Comparison of ENCODE assay signal across 8 cellular contexts in the genomic region with DNA sequence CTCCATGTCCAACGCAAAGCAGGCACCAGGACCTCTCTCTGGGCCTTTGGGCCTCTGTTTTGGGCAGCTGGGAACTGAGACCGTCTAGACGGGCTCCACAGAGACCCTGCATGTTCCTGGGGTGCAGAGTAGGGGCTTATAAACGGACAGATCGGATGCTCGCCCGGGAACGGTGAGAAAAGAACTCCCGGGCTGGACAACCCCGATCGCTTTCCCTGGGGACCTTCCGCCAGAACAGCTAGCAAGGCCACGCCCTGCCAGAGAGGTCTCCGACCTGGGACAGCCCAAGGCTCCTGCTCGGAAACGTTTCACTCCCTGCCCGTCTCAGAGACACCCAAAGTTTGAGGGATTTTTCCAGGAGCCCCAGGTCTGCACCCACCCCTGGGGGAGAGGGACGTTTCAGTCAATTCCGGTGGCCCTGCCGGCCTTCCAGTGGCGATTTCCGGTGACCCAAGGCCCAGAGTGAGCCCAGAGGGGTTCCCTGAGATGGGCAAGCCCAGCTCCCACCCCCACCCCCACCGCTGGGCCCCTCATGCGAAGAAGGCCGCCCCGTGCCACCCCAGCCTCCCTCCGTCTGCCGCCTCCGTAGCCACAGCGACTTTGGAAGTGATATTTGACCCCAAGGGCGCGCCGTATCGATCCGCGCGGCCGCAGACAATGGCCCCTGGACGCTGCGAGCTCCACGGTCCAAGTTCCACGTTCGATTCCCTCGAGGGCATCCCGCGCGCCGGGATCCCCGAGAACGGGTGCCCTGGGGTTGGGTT. TPM values are rescaled to one million over a fixed set of nuclear protein-coding genes. Genes with fewer than 3 reads are reported as not detected.
DNase-seq lines count a peak whose midpoint lies in the region; ATAC-seq and TF ChIP-seq lines count a peak whose summit lies in the region.

No MANE protein-coding gene starts in this region.

- dilution Hi-C loops in mammary epithelial cell (cut with HindIII; ENCODE audit: low sequenced_read_pairs) = loop anchor here (10.0 kb wide), 2 partner anchors 61 to 79 kb away; a partner anchor contains a TSS

- H3K36me3 Mint-ChIP-seq in CD14-positive monocyte = peaks cover 0 to 2% of the 10 kb centered on the region in 2 donors

- H3K36me3 ChIP-seq in mammary epithelial cell (ENCODE audit: insufficient read depth, low read length) (no peaks in the 10 kb centered on the region), testis (ENCODE audit: low read depth, missing control alignments) (no peaks in the 10 kb centered on the region)

- H3K27ac ChIP-seq in mammary epithelial cell (ENCODE audit: insufficient read depth, low read depth, low read length) (peak overlapping the region; percentile 28), testis (peak overlapping the region; percentile 79 to 82)

- peak overlapping the region; percentile 89 to 95 (median 91) for H3K4me3 ChIP-seq in mammary epithelial cell (replicated peaks in 1 of 3; ENCODE audit: insufficient read depth in 1 of 3, low read depth in 2 of 3, low read length in 3 of 3)
- peak overlapping the region; percentile 71 to 80 for H3K4me3 ChIP-seq in testis

- no peak for TF ChIP-seq RAD21 in Ishikawa (IDR thresholded peaks at IDR 0.05; ENCODE audit: low read depth)

- CTCF ChIA-PET in mammary epithelial cell (lab: Charles Lee; ENCODE audit: low non-redundant PET) = interaction anchor here (0.5 kb wide), 1 partner anchor 241 kb away, joined by 19 read pairs; no protein-coding TSS in a partner anchor

- H3K9me3 Mint-ChIP-seq in CD14-positive monocyte = peaks cover 0 to 6% (median 3%) of the 10 kb centered on the region in 7 donors

- peaks cover 23% of the 10 kb centered on the region for H3K4me1 ChIP-seq in mammary epithelial cell (ENCODE audit: insufficient read depth, low read length)
- peaks cover 45% of the 10 kb centered on the region for H3K4me1 ChIP-seq in testis

- peak overlapping the region; percentile 84 for H3K4me2 ChIP-seq in mammary epithelial cell (ENCODE audit: insufficient read depth, low read depth, low read length)

- TF ChIP-seq EP300 in Ishikawa (IDR thresholded peaks at IDR 0.05; ENCODE audit: borderline replicate concordance) = no peak

- in situ Hi-C loops in mammary epithelial cell (cut with MboI; ENCODE audit: low sequenced_read_pairs in 2 of 2) = no loop called here

- TF ChIP-seq CTCF in CD14-positive monocyte (IDR thresholded peaks at IDR 0.05) = no peak
- no peak for TF ChIP-seq CTCF in mammary epithelial cell (conservative IDR thresholded peaks at IDR 0.05 in 1 of 2, IDR thresholded peaks at IDR 0.05 in 1 of 2; ENCODE audit: extremely low read depth in 1 of 2, insufficient read depth in 1 of 2, low read depth in 1 of 2, low read length in 2 of 2)
- TF ChIP-seq CTCF in testis (IDR thresholded peaks at IDR 0.05) = no peak

- peaks cover 26% of the 10 kb centered on the region for H3K4me1 Mint-ChIP-seq in CD14-positive monocyte

- peak overlapping the region; percentile 87 for H2AFZ ChIP-seq in mammary epithelial cell (ENCODE audit: low read depth, low read length)

- no TSS peak for BruUV-seq in mammary epithelial cell (replicated peaks; lab: Mats Ljungman, UMichigan)

- no peak for ATAC-seq in GM19035 (IDR thresholded peaks at IDR 0.05; ENCODE audit: unreplicated experiment)

- peaks cover 11 to 20% (median 18%) of the 10 kb centered on the region in 3 donors for H3K27me3 Mint-ChIP-seq in CD14-positive monocyte (ENCODE audit: low read depth in 3 of 3)

- no peaks in the 10 kb centered on the region for H4K20me1 ChIP-seq in mammary epithelial cell (ENCODE audit: insufficient read depth, low read length)

- H3K27ac Mint-ChIP-seq in CD14-positive monocyte = peak overlapping the region in 2 of 7 donors; percentile 6 to 78

- no peaks in the 10 kb centered on the region for H3K27me3 ChIP-seq in mammary epithelial cell (ENCODE audit: insufficient read depth, low read length)
- no peaks in the 10 kb centered on the region for H3K27me3 ChIP-seq in testis

- H3K4me3 Mint-ChIP-seq in CD14-positive monocyte = peak overlapping the region; percentile 76 to 82

- peak overlapping the region; percentile 72 for H3K9ac ChIP-seq in mammary epithelial cell (ENCODE audit: insufficient read depth, low read length)

- intact Hi-C loops in CD14-positive monocyte (cut with micrococcal nuclease) = no loop called here
- intact Hi-C loops in mammary epithelial cell (cut with micrococcal nuclease) = loop anchor here (1.0 kb wide), 1 partner anchor 9 kb away; no protein-coding TSS in a partner anchor
- intact Hi-C loops in testis (cut with DNase I; ENCODE audit: low total_unique reads) = no loop called here

- H3K9me3 ChIP-seq in mammary epithelial cell (replicated peaks; ENCODE audit: insufficient read depth, low read length) (no peaks in the 10 kb centered on the region), testis (no peaks in the 10 kb centered on the region)

- TF ChIP-seq POLR2A in testis (IDR thresholded peaks at IDR 0.05) = no peak

- no peak for DNase-seq in CD14-positive monocyte (ENCODE audit: low spot score)
- peak; percentile 31 for DNase-seq in mammary epithelial cell
- peak; percentile 65 for DNase-seq in left kidney (ENCODE audit: low read depth, low spot score)
- DNase-seq in testis = peak; percentile 75
- no peak for DNase-seq in NK-92 (lab: John Stamatoyannopoulos, UW; ENCODE audit: unreplicated experiment)
- DNase-seq in activated naive CD4-positive, alpha-beta T cell treated with anti-CD3 and anti-CD28 coated beads, Interleukin-2, amount 50 U/mL, for 16 hours = no peak

- peaks cover 54% of the 10 kb centered on the region for H3K79me2 ChIP-seq in mammary epithelial cell (ENCODE audit: insufficient read depth, low read length)

- under 1% methylated on average over 16 of the region's 50 CpGs for WGBS in mammary epithelial cell (ENCODE audit: low coverage, missing lambda C conversion rate)
- 0 to 2% methylated on average over 2 to 50 of the region's 50 CpGs for WGBS in testis, 2 donors

TF ChIP-seq in Ishikawa, 13 proteins besides CTCF, POLR2A, EP300 and RAD21:
- TF ChIP-seq TAF1 (IDR thresholded peaks at IDR 0.05; ENCODE audit: low read depth) = 0 out of 2 replicates have a peak, but pooled peaks have one; percentile 15
- TF ChIP-seq CREB1 (IDR thresholded peaks at IDR 0.05; ENCODE audit: low read depth) = no peak
- no peak for TF ChIP-seq FOXM1 (IDR thresholded peaks at IDR 0.05; ENCODE audit: borderline replicate concordance, low read depth)
TF ChIP-seq in Ishikawa: peak in this region for 1.

RNA-seq across cellular contexts. Expression of a gene that starts 1.7 kb away (rescaled TPM):
- polyA plus RNA-seq in CD14-positive monocyte = 1 to 10 TPM in 1 of 2 donors, under 1 TPM in 1; 0.87 to 1.7 TPM
- 10 to 100 TPM; 41.1 to 48.8 TPM for total RNA-seq in mammary epithelial cell
- polyA plus RNA-seq in mammary epithelial cell = 25.3 TPM
- polyA minus RNA-seq in mammary epithelial cell = 15.9 TPM
- 10 to 100 TPM; 63.1 to 71.8 TPM for total RNA-seq in testis
- 20.4 TPM for polyA plus RNA-seq in testis (ENCODE audit: insufficient read depth, low read depth, low replicate concordance)

RNA-seq across cellular contexts. Expression of a gene that starts 18.0 kb away (rescaled TPM):
- polyA plus RNA-seq in CD14-positive monocyte = 10 to 100 TPM; 57.6 to 59.9 TPM
- 10 to 100 TPM in 1 of 2 donors, 1 to 10 TPM in 1; 2.5 to 16.0 TPM for total RNA-seq in mammary epithelial cell
- 6.1 TPM for polyA plus RNA-seq in mammary epithelial cell
- polyA minus RNA-seq in mammary epithelial cell = 9.7 TPM
- 10 to 100 TPM in 1 of 2 donors, 1 to 10 TPM in 1; 6.6 to 13.9 TPM for total RNA-seq in testis
- polyA plus RNA-seq in testis (ENCODE audit: insufficient read depth, low read depth, low replicate concordance) = 17.5 TPM

RNA-seq across cellular contexts. Expression of a gene that starts 20.5 kb away (rescaled TPM):
- not detected for polyA plus RNA-seq in CD14-positive monocyte
- total RNA-seq in mammary epithelial cell = not detected
- polyA plus RNA-seq in mammary epithelial cell = not detected
- polyA minus RNA-seq in mammary epithelial cell = not detected
- 1 to 10 TPM; 2.0 to 5.6 TPM for total RNA-seq in testis
- 2.6 TPM for polyA plus RNA-seq in testis (ENCODE audit: insufficient read depth, low read depth, low replicate concordance)

RNA-seq across cellular contexts. Expression of a gene that starts 23.2 kb away (rescaled TPM):
- polyA plus RNA-seq in CD14-positive monocyte = 100 to 1,000 TPM in 1 of 2 donors, 10 to 100 TPM in 1; 90.3 to 106 TPM
- total RNA-seq in mammary epithelial cell = 10 to 100 TPM; 59.0 to 70.7 TPM
- polyA plus RNA-seq in mammary epithelial cell = 94.5 TPM
- polyA minus RNA-seq in mammary epithelial cell = 26.3 TPM
- 10 to 100 TPM; 93.2 to 95.4 TPM for total RNA-seq in testis
- 110 TPM for polyA plus RNA-seq in testis (ENCODE audit: insufficient read depth, low read depth, low replicate concordance)

RNA-seq across cellular contexts. Expression of a gene that starts 28.9 kb away (rescaled TPM):
- 10 to 100 TPM; 26.5 to 29.7 TPM for polyA plus RNA-seq in CD14-positive monocyte
- total RNA-seq in mammary epithelial cell = 10 to 100 TPM; 18.4 to 24.0 TPM
- polyA plus RNA-seq in mammary epithelial cell = 24.2 TPM
- 2.3 TPM for polyA minus RNA-seq in mammary epithelial cell
- total RNA-seq in testis = 10 to 100 TPM; 15.8 to 23.8 TPM
- 33.3 TPM for polyA plus RNA-seq in testis (ENCODE audit: insufficient read depth, low read depth, low replicate concordance)

Comparison
In these comparisons a context has a peak if more than half of its experiments do, and no peak if none do; other contexts are left out.
1. DNase-seq: peak in mammary epithelial cell (single experiment), left kidney (single experiment) and testis (single experiment); none in CD14-positive monocyte (single experiment), NK-92 (single experiment) and activated naive CD4-positive, alpha-beta T cell treated with anti-CD3 and anti-CD28 coated beads, Interleukin-2, amount 50 U/mL, for 16 hours (single experiment).